Comparison of ENCODE assay signal across 8 cellular contexts in genomic region chr1:219066631-219067349, GRCh38.
A peak's percentile ranks its signal among the peaks of the same experiment; 100 is the strongest.
DNase-seq lines count a peak whose midpoint lies in the region; ATAC-seq and TF ChIP-seq lines count a peak whose summit lies in the region.

No MANE protein-coding gene starts in this region.

- H3K9me2 ChIP-seq in neural cell (ENCODE audit: insufficient read depth, low read length) = no peaks in the 10 kb centered on the region

- H3K4me1 ChIP-seq in mucosa of descending colon (ENCODE audit: low read depth) = no peaks in the 10 kb centered on the region

- H3K79me2 ChIP-seq in neural cell (replicated peaks; ENCODE audit: insufficient read depth, low read length) = no peaks in the 10 kb centered on the region

- no peak overlapping the region for H3K4me2 ChIP-seq in neural cell (ENCODE audit: low read length)

- peak in 34 of 56 donors; percentile 9 to 46 (median 30) for TF ChIP-seq CTCF in dorsolateral prefrontal cortex (IDR thresholded peaks at IDR 0.05 in 54 of 56, conservative IDR thresholded peaks at IDR 0.05 in 2 of 56; ENCODE audit: low read depth in 1 of 56, partially characterized antibody in 56 of 56)
- TF ChIP-seq CTCF in neural cell (IDR thresholded peaks at IDR 0.05; ENCODE audit: poor library complexity, severe bottlenecking) = peak; percentile 48
- no peak for TF ChIP-seq CTCF in mucosa of descending colon (IDR thresholded peaks at IDR 0.05)
- TF ChIP-seq CTCF in GM13976 (IDR thresholded peaks at IDR 0.05; ENCODE audit: borderline replicate concordance, control extremely low read depth, extremely low read depth, insufficient read depth, missing control alignments) = no peak

- no peak overlapping the region for H3K9ac ChIP-seq in neural cell (ENCODE audit: low read length)

- H3K27me3 ChIP-seq in dorsolateral prefrontal cortex (no peaks in the 10 kb centered on the region), neural cell (ENCODE audit: insufficient read depth, low read depth, low read length) (no peaks in the 10 kb centered on the region)

- peak; percentile 61 for TF ChIP-seq RAD21 in neural cell (conservative IDR thresholded peaks at IDR 0.05)

- H3K4me3 ChIP-seq in dorsolateral prefrontal cortex (no peak overlapping the region), neural cell (ENCODE audit: low read length) (no peak overlapping the region), mucosa of descending colon (no peak overlapping the region)

- in situ Hi-C loops in GM13976 (cut with MboI; ENCODE audit: low sequenced_read_pairs, unreplicated experiment) = no loop called here

- H4K20me1 ChIP-seq in neural cell (ENCODE audit: insufficient read depth) = no peaks in the 10 kb centered on the region

- no peak for TF ChIP-seq EP300 in neural cell (conservative IDR thresholded peaks at IDR 0.05; ENCODE audit: poor library complexity, severe bottlenecking)

- no peak overlapping the region for H3K27ac ChIP-seq in dorsolateral prefrontal cortex
- H3K27ac ChIP-seq in neural cell (ENCODE audit: low read length) = no peak overlapping the region

- H3K9me3 ChIP-seq in neural cell (ENCODE audit: low read length) (no peaks in the 10 kb centered on the region), mucosa of descending colon (peaks cover 4% of the 10 kb centered on the region)

- DNase-seq in GM04504 (ENCODE audit: low read depth) = peak; percentile 52
- DNase-seq in LoVo (ENCODE audit: low spot score) = peak; percentile 21
- no peak for DNase-seq in dorsolateral prefrontal cortex
- no peak for DNase-seq in mucosa of descending colon
- no peak for DNase-seq in effector CD4-positive, alpha-beta T cell
- no peak for DNase-seq in GM13976 (ENCODE audit: low spot score)

- ATAC-seq in mucosa of descending colon (no peak), HG02840 (IDR thresholded peaks at IDR 0.05; ENCODE audit: low FRiP score, unreplicated experiment) (no peak)

- H3K36me3 ChIP-seq in neural cell (ENCODE audit: insufficient read depth, low read length) (no peaks in the 10 kb centered on the region), mucosa of descending colon (ENCODE audit: low read depth) (no peaks in the 10 kb centered on the region)

- intact Hi-C loops in dorsolateral prefrontal cortex (cut with DNase I) = no loop called here
- intact Hi-C loops in mucosa of descending colon (cut with DNase I, micrococcal nuclease) = no loop called here

- no peak overlapping the region for H2AFZ ChIP-seq in neural cell (ENCODE audit: low read depth, low read length)

- no peaks in the 10 kb centered on the region for H3F3A ChIP-seq in neural cell (ENCODE audit: insufficient read depth, low read length, poor library complexity, severe bottlenecking)

TF ChIP-seq in neural cell, 6 proteins besides CTCF, POLR2A, EP300 and RAD21:
- TF ChIP-seq MXI1 (conservative IDR thresholded peaks at IDR 0.05; ENCODE audit: poor library complexity, severe bottlenecking) = no peak
- TF ChIP-seq TAF1 (IDR thresholded peaks at IDR 0.05; ENCODE audit: low read depth) = no peak
- no peak for TF ChIP-seq EZH2 (IDR thresholded peaks at IDR 0.05; ENCODE audit: borderline replicate concordance, insufficient read depth, low read length, poor library complexity, severe bottlenecking)
- TF ChIP-seq REST (IDR thresholded peaks at IDR 0.05; ENCODE audit: borderline replicate concordance) = no peak
- TF ChIP-seq SMC3 (conservative IDR thresholded peaks at IDR 0.05; ENCODE audit: poor library complexity) = no peak
- no peak for TF ChIP-seq POLR2AphosphoS5 (IDR thresholded peaks at IDR 0.05)

Comparison
In these comparisons a context has a peak if more than half of its experiments do, and no peak if none do; other contexts are left out.
1. DNase-seq: peak in GM04504 (single experiment) and LoVo (single experiment); none in dorsolateral prefrontal cortex (0 of 10), mucosa of descending colon (0 of 3), effector CD4-positive, alpha-beta T cell (single experiment) and GM13976 (single experiment).
2. CTCF ChIP-seq: peak in dorsolateral prefrontal cortex (34 of 56) and neural cell (single experiment); none in mucosa of descending colon (single experiment) and GM13976 (single experiment).